ENCODE assay signal across 8 cellular contexts in the genomic region with DNA sequence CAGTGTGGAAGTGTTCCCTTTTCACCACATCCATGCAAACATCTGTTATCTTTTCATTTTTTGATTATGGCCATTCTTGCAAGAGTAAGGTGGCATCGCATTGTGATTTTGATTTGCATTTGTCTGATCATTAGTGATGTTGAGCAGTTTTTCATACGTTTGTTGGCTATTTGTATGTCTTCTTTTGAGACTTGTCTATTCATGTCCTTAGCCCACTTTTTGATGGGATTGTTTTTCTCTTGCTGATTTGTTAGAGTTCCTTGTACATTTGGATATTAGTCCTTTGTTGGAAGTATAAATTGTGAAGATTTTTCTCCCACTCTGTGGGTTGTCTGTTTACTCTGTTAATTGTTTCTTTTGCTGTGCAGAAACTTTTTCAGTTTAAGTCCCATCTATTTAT.
"Had no signal": no experiment of that assay in that cellular context is flagged by ENCODE, and none has a peak within 500 bp of the region (broad histone marks: within the 10 kb centered on the region; RNA-seq: fewer than 3 reads in every experiment).

No MANE protein-coding gene starts in this region.

- H3K9ac ChIP-seq: KMS-11 had no signal

- ATAC-seq: HepG2 had no signal

- H3K4me2 ChIP-seq: KMS-11 had no signal

- DNase-seq: GOT3, H9, HCEC 1CT, HFFc6, KBM-7 had no signal

- H3K27ac ChIP-seq: HL-60, KMS-11 had no signal

- FAIRE-seq: HepG2 had no signal
